In the genomic region with DNA sequence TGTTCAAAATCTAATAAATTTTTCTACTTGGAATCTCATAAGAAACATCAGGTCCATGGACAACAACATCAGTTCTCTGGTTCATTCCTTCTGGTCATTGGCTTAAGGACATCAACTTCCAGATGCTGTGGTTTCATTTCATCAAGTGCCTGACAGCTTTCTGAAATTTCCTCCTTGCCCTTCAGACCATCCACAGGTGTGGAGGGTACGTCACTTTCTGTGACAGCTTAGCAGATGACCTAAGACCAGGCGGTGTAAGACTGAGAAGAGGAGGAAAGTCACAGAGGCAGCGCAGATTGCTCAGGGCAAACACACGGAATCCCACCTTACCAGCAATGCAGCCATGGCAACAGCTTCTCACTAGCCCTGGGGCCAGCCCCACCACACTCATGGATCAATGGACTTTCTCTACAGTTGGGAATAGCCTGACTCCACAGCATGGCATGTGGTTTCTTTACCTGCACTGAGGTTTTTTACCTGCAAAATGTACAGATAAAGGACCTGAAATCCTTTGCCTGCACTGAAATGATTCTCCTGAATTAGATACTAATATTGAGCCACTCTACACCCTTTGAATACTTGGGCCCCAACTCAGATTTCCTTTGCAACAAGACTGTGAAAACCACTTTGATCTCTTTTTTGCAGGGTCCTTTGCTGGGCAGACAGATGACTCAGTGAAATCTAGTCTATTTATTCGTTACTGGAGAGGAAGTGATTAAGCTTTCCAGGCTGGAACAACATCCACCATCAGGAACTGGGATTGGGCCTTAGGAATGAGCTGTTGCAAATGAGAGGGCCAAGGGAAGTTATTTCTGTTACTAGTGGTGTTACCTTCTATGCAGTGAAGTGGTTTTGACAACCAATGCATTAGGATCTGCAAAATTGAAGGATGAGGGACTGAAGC, we compare ENCODE assay signal across 8 cellular contexts. TPM values are rescaled to one million over a fixed set of nuclear protein-coding genes. Genes with fewer than 3 reads are reported as not detected.
A peak's percentile ranks its signal among the peaks of the same experiment; 100 is the strongest.
DNase-seq lines count a peak whose midpoint lies in the region; ATAC-seq and TF ChIP-seq lines count a peak whose summit lies in the region.
"Had no signal": no experiment of that assay in that cellular context is flagged by ENCODE, and none has a peak within 500 bp of the region (broad histone marks: within the 10 kb centered on the region; RNA-seq: fewer than 3 reads in every experiment).

No MANE protein-coding gene starts in this region.

- H3F3A ChIP-seq in smooth muscle cell (ENCODE audit: low read depth) = no peaks in the 10 kb centered on the region

- DNase-seq in dermis blood vessel endothelial cell (peak; percentile 94), smooth muscle cell (lab: John Stamatoyannopoulos, UW; ENCODE audit: unreplicated experiment) (no peak), hepatocyte (ENCODE audit: low spot score) (no peak), medulla oblongata (ENCODE audit: extremely low spot score) (no peak), NCI-H1436 treated with DMSO at 0.1 percent for 48 hours (lab: John Stamatoyannopoulos, UW) (no peak)

- no peaks in the 10 kb centered on the region for H3K9me2 ChIP-seq in hepatocyte (replicated peaks; ENCODE audit: insufficient read depth)

- TF ChIP-seq CTCF in smooth muscle cell (IDR thresholded peaks at IDR 0.05; ENCODE audit: borderline replicate concordance, insufficient read depth, poor library complexity, severe bottlenecking) (no peak), hepatocyte (IDR thresholded peaks at IDR 0.05; ENCODE audit: poor library complexity) (no peak)

- no peaks in the 10 kb centered on the region for H3K36me3 ChIP-seq in smooth muscle cell (ENCODE audit: low read depth)
- H3K36me3 ChIP-seq in hepatocyte (replicated peaks; ENCODE audit: insufficient read depth, low read depth) = no peaks in the 10 kb centered on the region
- H3K36me3 ChIP-seq: left lung had no signal

- no peaks in the 10 kb centered on the region for H4K20me1 ChIP-seq in smooth muscle cell (ENCODE audit: low read depth)
- no peaks in the 10 kb centered on the region for H4K20me1 ChIP-seq in hepatocyte (ENCODE audit: insufficient read depth, poor library complexity, severe bottlenecking)

- H3K9me3 ChIP-seq in smooth muscle cell (replicated peaks; ENCODE audit: low read depth) (no peaks in the 10 kb centered on the region), hepatocyte (ENCODE audit: low read depth) (no peaks in the 10 kb centered on the region)
- H3K9me3 ChIP-seq: left lung had no signal

- no peak overlapping the region for H3K9ac ChIP-seq in smooth muscle cell (ENCODE audit: low read depth)

- H2AFZ ChIP-seq in smooth muscle cell (ENCODE audit: low read depth) (no peak overlapping the region), hepatocyte (no peak overlapping the region)

- H3K4me3 ChIP-seq in smooth muscle cell (no peak overlapping the region), hepatocyte (no peak overlapping the region)
- H3K4me3 ChIP-seq: left lung had no signal

- H3K27ac ChIP-seq in smooth muscle cell (ENCODE audit: low read depth) = peak overlapping the region; percentile 56
- H3K27ac ChIP-seq in hepatocyte = no peak overlapping the region
- H3K27ac ChIP-seq: left lung had no signal

- no peaks in the 10 kb centered on the region for H3K79me2 ChIP-seq in smooth muscle cell (ENCODE audit: low read depth)
- H3K79me2 ChIP-seq in hepatocyte = no peaks in the 10 kb centered on the region

- H3K4me2 ChIP-seq in smooth muscle cell (peak overlapping the region; percentile 39), hepatocyte (no peak overlapping the region)

- WGBS in smooth muscle cell (ENCODE audit: low lambda C conversion rate) = 73% methylated on average over 5 of the region's 5 CpGs
- 71% methylated on average over 5 of the region's 5 CpGs for WGBS in hepatocyte (ENCODE audit: low lambda C conversion rate, missing lambda C conversion rate)

- ATAC-seq in GM19043 (IDR thresholded peaks at IDR 0.05; ENCODE audit: low read depth, unreplicated experiment) = peak; percentile 29
- peak; percentile 56 for ATAC-seq in HG03280 (IDR thresholded peaks at IDR 0.05; ENCODE audit: unreplicated experiment)

- no peaks in the 10 kb centered on the region for H3K4me1 ChIP-seq in smooth muscle cell (ENCODE audit: low read depth)
- H3K4me1 ChIP-seq in hepatocyte (ENCODE audit: insufficient read depth) = no peaks in the 10 kb centered on the region
- H3K4me1 ChIP-seq: left lung had no signal

- H3K27me3 ChIP-seq in smooth muscle cell (ENCODE audit: low read depth) (no peaks in the 10 kb centered on the region), hepatocyte (no peaks in the 10 kb centered on the region)
- H3K27me3 ChIP-seq: left lung had no signal

RNA-seq across cellular contexts. Expression of a gene that starts 26.9 kb away (rescaled TPM):
- total RNA-seq in dermis blood vessel endothelial cell = 0.17 and 0.93 TPM in 2 replicates
- 13.3 and 17.7 TPM in 2 replicates for total RNA-seq in smooth muscle cell
- 8.3 and 11.5 TPM in 2 replicates for polyA plus RNA-seq in smooth muscle cell
- 2.1 TPM in 1 of 2 replicates, not detected in the other for total RNA-seq in hepatocyte
- polyA plus RNA-seq in hepatocyte = 2.5 TPM in 2 replicates

RNA-seq across cellular contexts. Expression of a gene that starts 30.8 kb away (rescaled TPM):
- 15.0 and 19.3 TPM in 2 replicates for total RNA-seq in dermis blood vessel endothelial cell
- 31.7 and 35.7 TPM in 2 replicates for total RNA-seq in smooth muscle cell
- 5.9 and 7.8 TPM in 2 replicates for polyA plus RNA-seq in smooth muscle cell
- 24.6 and 27.0 TPM in 2 replicates for total RNA-seq in hepatocyte
- 7.7 and 10.7 TPM in 2 replicates for polyA plus RNA-seq in hepatocyte

RNA-seq across cellular contexts. Expression of a gene that starts 50.4 kb away (rescaled TPM):
- 106 and 173 TPM in 2 replicates for total RNA-seq in dermis blood vessel endothelial cell
- total RNA-seq in smooth muscle cell = 236 and 293 TPM in 2 replicates
- polyA plus RNA-seq in smooth muscle cell = 71.5 and 91.5 TPM in 2 replicates
- total RNA-seq in hepatocyte = 184 and 214 TPM in 2 replicates
- 75.3 and 88.1 TPM in 2 replicates for polyA plus RNA-seq in hepatocyte
